In genomic region chr22:31829505-31829904, GRCh38 we compare ENCODE assay signal across 8 cellular contexts.
DNase-seq lines count a peak whose midpoint lies in the region; ATAC-seq, FAIRE-seq and TF ChIP-seq lines count a peak whose summit lies in the region.

No MANE protein-coding gene starts in this region.

- no peaks in the 10 kb centered on the region for H3K9me3 Mint-ChIP-seq in WTC11

- no peak for TF ChIP-seq CTCF in WTC11 (IDR thresholded peaks at IDR 0.05)

- no peaks in the 10 kb centered on the region for H3K4me1 Mint-ChIP-seq in WTC11

- CTCF ChIA-PET in WTC11 (lab: Charles Lee), result interaction anchor here (0.8 kb wide), 1 partner anchor 141 kb away, joined by 3 read pairs; no protein-coding TSS in a partner anchor

- ATAC-seq in WTC11 (no peak), HG02763 (IDR thresholded peaks at IDR 0.05; ENCODE audit: unreplicated experiment) (no peak)

- H3K4me3 Mint-ChIP-seq in WTC11, result no peak overlapping the region

- peak; percentile 13 for FAIRE-seq in HTR-8/SVneo (lab: Jason Lieb, UNC)

- DNase-seq in Ammon's horn (ENCODE audit: low spot score) (peak; percentile 38), HTR-8/SVneo (ENCODE audit: insufficient read length, low spot score) (peak; percentile 73), hepatic stellate cell (ENCODE audit: low spot score) (peak; percentile 82), hippocampal formation (lab: John Stamatoyannopoulos, UW) (no peak), WTC11 (ENCODE audit: low spot score) (no peak)
- peak in 2 of 3 experiments; percentile 10 to 18 for DNase-seq in activated CD8-positive, alpha-beta memory T cell treated with anti-CD3 and anti-CD28 coated beads for 48 hours (ENCODE audit: low read depth in 2 of 3, low spot score in 2 of 3)
- DNase-seq in stimulated activated CD8-positive, alpha-beta memory T cell treated with anti-CD3 and anti-CD28 coated beads, Interleukin-7, amount 100 ng/mL, for 4 hours (ENCODE audit: low read depth in 2 of 2), result peak; percentile 1 to 22

- no peaks in the 10 kb centered on the region for H3K27me3 Mint-ChIP-seq in WTC11 (ENCODE audit: low read depth)

- peaks cover 12% of the 10 kb centered on the region for H3K36me3 Mint-ChIP-seq in WTC11

- POLR2A ChIA-PET in WTC11 (lab: Charles Lee), result no interaction called here

- H3K27ac Mint-ChIP-seq in WTC11, result no peak overlapping the region

TF ChIP-seq in WTC11, 78 proteins besides CTCF, POLR2A, EP300 and RAD21:
- TF ChIP-seq ZMAT4 (CRISPR knock-in tag; IDR thresholded peaks at IDR 0.05) (no peak), ERG (CRISPR knock-in tag; IDR thresholded peaks at IDR 0.05) (no peak), KAT7 (CRISPR knock-in tag; IDR thresholded peaks at IDR 0.05; ENCODE audit: borderline replicate concordance) (no peak), TEAD1 (CRISPR knock-in tag; IDR thresholded peaks at IDR 0.05) (no peak), ZNF425 (CRISPR knock-in tag; conservative IDR thresholded peaks at IDR 0.05) (no peak), ZNF121 (CRISPR knock-in tag; IDR thresholded peaks at IDR 0.05) (no peak), MAX (CRISPR knock-in tag; IDR thresholded peaks at IDR 0.05) (no peak), CREM (CRISPR knock-in tag; IDR thresholded peaks at IDR 0.05) (no peak), USF2 (CRISPR knock-in tag; IDR thresholded peaks at IDR 0.05) (no peak), GRHL2 (CRISPR knock-in tag; IDR thresholded peaks at IDR 0.05; ENCODE audit: insufficient replicate concordance, severe bottlenecking) (no peak), GTF2I (CRISPR knock-in tag; conservative IDR thresholded peaks at IDR 0.05) (no peak), E2F5 (CRISPR knock-in tag; IDR thresholded peaks at IDR 0.05) (no peak), ZBTB43 (CRISPR knock-in tag; IDR thresholded peaks at IDR 0.05) (no peak), ATF6 (CRISPR knock-in tag; IDR thresholded peaks at IDR 0.05) (no peak), TEAD4 (CRISPR knock-in tag; IDR thresholded peaks at IDR 0.05) (no peak), EMX1 (CRISPR knock-in tag; IDR thresholded peaks at IDR 0.05) (no peak)

Comparison
In these comparisons a context has a peak if more than half of its experiments do, and no peak if none do; other contexts are left out.
1. DNase-seq: peak in Ammon's horn (single experiment), HTR-8/SVneo (single experiment), activated CD8-positive, alpha-beta memory T cell treated with anti-CD3 and anti-CD28 coated beads for 48 hours (2 of 3), hepatic stellate cell (single experiment) and stimulated activated CD8-positive, alpha-beta memory T cell treated with anti-CD3 and anti-CD28 coated beads, Interleukin-7, amount 100 ng/mL, for 4 hours (2 of 2); none in hippocampal formation (0 of 2) and WTC11 (single experiment).